In the genomic region with DNA sequence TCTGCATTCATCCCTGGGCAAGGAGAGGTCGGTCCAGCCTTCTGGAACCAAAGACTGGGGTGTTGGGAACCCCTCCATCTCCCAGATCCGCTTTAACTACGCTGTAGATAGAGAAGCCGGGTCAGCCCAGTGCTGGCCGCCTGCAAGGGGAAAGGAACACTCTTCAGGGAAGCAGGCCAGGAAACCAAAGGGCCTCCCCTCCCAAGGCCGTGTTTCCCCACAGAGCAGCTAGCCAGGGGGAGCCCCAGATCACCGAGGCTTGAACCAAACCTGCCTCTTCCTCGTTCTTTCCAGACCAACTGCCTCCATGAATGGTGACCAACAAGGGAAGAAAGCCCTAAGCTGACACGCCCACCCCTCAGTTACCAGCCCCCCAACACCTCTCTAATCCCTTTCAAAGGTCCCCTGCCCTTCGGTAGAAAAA, we compare ENCODE assay signal across 11 cellular contexts. TPM values are rescaled to one million over a fixed set of nuclear protein-coding genes. Genes with fewer than 3 reads are reported as not detected.
DNase-seq lines count a peak whose midpoint lies in the region; ATAC-seq lines count a peak whose summit lies in the region.
"Had no signal": no experiment of that assay in that cellular context is flagged by ENCODE, and none has a peak within 500 bp of the region (broad histone marks: within the 10 kb centered on the region; RNA-seq: fewer than 3 reads in every experiment).

No MANE protein-coding gene starts in this region.

- peaks cover 10% of the 10 kb centered on the region for H3K4me1 ChIP-seq in ES-I3 (ENCODE audit: insufficient read depth, low read length)
- H3K4me1 ChIP-seq in mesendoderm (ENCODE audit: control insufficient read depth, low read depth, low read length), result peaks cover 2% of the 10 kb centered on the region

- no peak for ATAC-seq in activated T-helper 17 cell treated with anti-CD3 and anti-CD28 coated beads, Interleukin-2, amount 50 U/mL, for 72 hours (replicated peaks)
- no peak for ATAC-seq in GM18498 (IDR thresholded peaks at IDR 0.05; ENCODE audit: unreplicated experiment)
- ATAC-seq in HG03460 (IDR thresholded peaks at IDR 0.05; ENCODE audit: unreplicated experiment), result no peak

- no peak overlapping the region for H2BK120ac ChIP-seq in mesendoderm (ENCODE audit: low read depth, low read length)

- peaks cover 14% of the 10 kb centered on the region for H3K4me1 Mint-ChIP-seq in activated T-helper 17 cell treated with anti-CD3 and anti-CD28 coated beads, Interleukin-2, amount 50 U/mL, for 72 hours

- H2BK5ac ChIP-seq in mesendoderm (ENCODE audit: low read length), result no peak overlapping the region

- H3K36me3 ChIP-seq in ES-I3 (ENCODE audit: insufficient read depth, low read length), result no peaks in the 10 kb centered on the region
- no peaks in the 10 kb centered on the region for H3K36me3 ChIP-seq in mesendoderm (ENCODE audit: control insufficient read depth, insufficient read depth, low read length)

- H3K4me3 ChIP-seq in mesendoderm (ENCODE audit: low read length), result no peak overlapping the region

- H3K18ac ChIP-seq in mesendoderm (ENCODE audit: low read length), result no peak overlapping the region

- no peak overlapping the region for H3K4me2 ChIP-seq in mesendoderm (ENCODE audit: low read length)

- peak overlapping the region; percentile 40 for H3K4me3 Mint-ChIP-seq in activated T-helper 17 cell treated with anti-CD3 and anti-CD28 coated beads, Interleukin-2, amount 50 U/mL, for 72 hours

- DNase-seq in AG20443 (ENCODE audit: low spot score) (peak; percentile 32), mesendoderm (no peak), HCEC 1CT (no peak)
- DNase-seq in activated CD4-positive, alpha-beta T cell treated with anti-CD3 and anti-CD28 coated beads for 4 hours, result no peak
- DNase-seq: esophagus squamous epithelium, NCI-H1092 had no signal

- peaks cover 28% of the 10 kb centered on the region for H3K27me3 Mint-ChIP-seq in activated T-helper 17 cell treated with anti-CD3 and anti-CD28 coated beads, Interleukin-2, amount 50 U/mL, for 72 hours

- H3K9me3 ChIP-seq in ES-I3 (ENCODE audit: control insufficient read depth, insufficient read depth, low read length), result no peaks in the 10 kb centered on the region
- H3K9me3 ChIP-seq: esophagus squamous epithelium had no signal

- no peak overlapping the region for H3K27ac Mint-ChIP-seq in activated T-helper 17 cell treated with anti-CD3 and anti-CD28 coated beads, Interleukin-2, amount 50 U/mL, for 72 hours

- H3K4ac ChIP-seq in mesendoderm (ENCODE audit: low read depth, low read length), result no peak overlapping the region

- H3K79me2 ChIP-seq in mesendoderm (ENCODE audit: control insufficient read depth, insufficient read depth, low read length), result no peaks in the 10 kb centered on the region

- H3K9ac ChIP-seq in ES-I3 (ENCODE audit: low read depth, low read length), result peak overlapping the region; percentile 40; the same call in 1 of the 2 replicates
- no peak overlapping the region for H3K9ac ChIP-seq in mesendoderm (ENCODE audit: low read length)

- no peak overlapping the region for H3K27ac ChIP-seq in mesendoderm (ENCODE audit: low read depth, low read length)

- H4K5ac ChIP-seq in mesendoderm (ENCODE audit: low read length), result no peak overlapping the region

- H2AK5ac ChIP-seq in mesendoderm (ENCODE audit: low read length), result no peak overlapping the region

- H4K8ac ChIP-seq in mesendoderm (ENCODE audit: low read depth, low read length), result no peak overlapping the region

- H3K9me3 Mint-ChIP-seq in activated T-helper 17 cell treated with anti-CD3 and anti-CD28 coated beads, Interleukin-2, amount 50 U/mL, for 72 hours, result no peaks in the 10 kb centered on the region

- peaks cover 30% of the 10 kb centered on the region for H3K36me3 Mint-ChIP-seq in activated T-helper 17 cell treated with anti-CD3 and anti-CD28 coated beads, Interleukin-2, amount 50 U/mL, for 72 hours (ENCODE audit: low read depth)

- H3K23ac ChIP-seq in mesendoderm (ENCODE audit: low read length), result peak overlapping the region; percentile 50

- no peak overlapping the region for H3K56ac ChIP-seq in mesendoderm (ENCODE audit: low read length)

- peaks cover 2% of the 10 kb centered on the region for H3K79me1 ChIP-seq in mesendoderm (ENCODE audit: low read length)

- no peak overlapping the region for H2BK15ac ChIP-seq in mesendoderm (replicated peaks; ENCODE audit: low read depth)

- no CpG with 5 or more reads among the region's 10 CpGs for WGBS in mesendoderm (ENCODE audit: extremely low coverage, insufficient coverage, low lambda C conversion rate)

- peaks cover 13% of the 10 kb centered on the region for H3K27me3 ChIP-seq in mesendoderm (ENCODE audit: insufficient read depth, low read length, poor library complexity)

RNA-seq across cellular contexts. Expression of gene CHD5, which starts 1.2 kb away (rescaled TPM):
- total RNA-seq in activated T-helper 17 cell treated with anti-CD3 and anti-CD28 coated beads, Interleukin-2, amount 50 U/mL, for 72 hours, result 1 to 10 TPM in 1 of 2 donors, under 1 TPM in 1; 0.43 to 1.2 TPM
- 0.35 TPM for polyA plus RNA-seq in mesendoderm (2013, experiment 1 of 2)
- polyA plus RNA-seq in mesendoderm (2013, experiment 2 of 2), result 0.53 TPM
- total RNA-seq: skeletal muscle tissue had no signal

RNA-seq across cellular contexts. Expression of gene RPL22, which starts 18.0 kb away (rescaled TPM):
- 100 to 1,000 TPM; 437 to 506 TPM for total RNA-seq in activated T-helper 17 cell treated with anti-CD3 and anti-CD28 coated beads, Interleukin-2, amount 50 U/mL, for 72 hours
- polyA plus RNA-seq in mesendoderm (2013, experiment 1 of 2), result 1,162 TPM
- polyA plus RNA-seq in mesendoderm (2013, experiment 2 of 2), result 1,142 TPM

RNA-seq across cellular contexts. Expression of gene RNF207, which starts 24.6 kb away (rescaled TPM):
- 10 to 100 TPM; 20.1 to 21.9 TPM for total RNA-seq in activated T-helper 17 cell treated with anti-CD3 and anti-CD28 coated beads, Interleukin-2, amount 50 U/mL, for 72 hours
- 0.31 TPM for polyA plus RNA-seq in mesendoderm (2013, experiment 1 of 2)
- 0.41 TPM for polyA plus RNA-seq in mesendoderm (2013, experiment 2 of 2)

RNA-seq across cellular contexts. Expression of gene ICMT, which starts 54.4 kb away (rescaled TPM):
- total RNA-seq in activated T-helper 17 cell treated with anti-CD3 and anti-CD28 coated beads, Interleukin-2, amount 50 U/mL, for 72 hours, result 10 to 100 TPM; 26.7 to 62.4 TPM
- 54.8 TPM for polyA plus RNA-seq in mesendoderm (2013, experiment 1 of 2)
- polyA plus RNA-seq in mesendoderm (2013, experiment 2 of 2), result 54.8 TPM
